ENCODE assay signal across 8 cellular contexts in the genomic region with DNA sequence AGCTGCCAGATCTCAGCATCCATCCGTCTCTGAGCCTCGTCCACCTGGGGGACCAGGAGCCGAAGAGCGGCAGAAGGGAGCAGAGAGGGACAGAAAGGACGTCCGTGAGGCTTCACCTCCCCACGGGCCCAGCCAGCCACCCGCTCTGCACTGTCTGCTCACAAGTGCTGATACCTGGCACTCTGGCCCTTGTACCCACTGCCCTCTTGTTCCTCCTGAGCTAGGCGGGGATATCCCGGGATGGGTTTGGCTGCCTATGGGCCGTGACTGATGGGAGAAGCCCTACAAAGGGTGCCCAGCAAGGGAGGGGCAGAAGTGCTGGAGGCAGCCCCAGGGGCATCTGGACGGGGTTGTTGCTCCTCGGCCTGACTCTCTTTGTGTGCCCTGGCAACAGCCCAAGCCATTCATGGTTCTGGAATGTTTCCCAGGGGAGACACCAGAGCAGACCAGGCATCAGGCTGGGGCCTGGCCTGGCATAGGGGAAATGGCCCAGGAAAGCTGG. TPM values are rescaled to one million over a fixed set of nuclear protein-coding genes. Genes with fewer than 3 reads are reported as not detected.
DNase-seq lines count a peak whose midpoint lies in the region; ATAC-seq and TF ChIP-seq lines count a peak whose summit lies in the region.

No MANE protein-coding gene starts in this region.

- DNase-seq in SHP77 (lab: John Stamatoyannopoulos, UW) (peak; percentile 49 to 56), SHP77 treated with DMSO at 0.1 percent for 48 hours (lab: John Stamatoyannopoulos, UW) (no peak), astrocyte of the hippocampus (ENCODE audit: low read depth, low spot score) (peak; percentile 96), iris pigment epithelial cell (ENCODE audit: low read depth) (peak; percentile 73), tibial nerve (ENCODE audit: low spot score in 2 of 2) (peak; percentile 77 to 79), cerebellar nuclear complex (lab: John Stamatoyannopoulos, UW) (no peak)

- no peaks in the 10 kb centered on the region for H3K9me3 ChIP-seq in tibial nerve

- H3K4me3 ChIP-seq in tibial nerve, result no peak overlapping the region

- H3K36me3 ChIP-seq in tibial nerve, result peaks cover 3 to 92% (median 7%) of the 10 kb centered on the region in 3 donors

- ATAC-seq in HG02763 (IDR thresholded peaks at IDR 0.05; ENCODE audit: unreplicated experiment) (no peak), GM19035 (IDR thresholded peaks at IDR 0.05; ENCODE audit: unreplicated experiment) (no peak)

- no peak for TF ChIP-seq CTCF in tibial nerve (IDR thresholded peaks at IDR 0.05)

- peaks cover 0 to 58% (median 16%) of the 10 kb centered on the region in 4 donors for H3K4me1 ChIP-seq in tibial nerve

- peak in 1 of 2 donors; percentile 79 for TF ChIP-seq EP300 in tibial nerve (IDR thresholded peaks at IDR 0.05)

- peak overlapping the region; percentile 35 to 90 (median 72) for H3K27ac ChIP-seq in tibial nerve

- no peak for TF ChIP-seq POLR2A in tibial nerve (IDR thresholded peaks at IDR 0.05)

- WGBS in tibial nerve, 2 donors, result 48 to 52% methylated on average over 11 to 13 of the region's 13 CpGs

- H3K27me3 ChIP-seq in tibial nerve, result no peaks in the 10 kb centered on the region

RNA-seq across cellular contexts. Expression of gene LDLRAD2, which starts 57.6 kb away (rescaled TPM):
- under 1 TPM in 1 of 4 donors, not detected in 3; 0.60 TPM for total RNA-seq in tibial nerve

Comparison
In these comparisons a context has a peak if more than half of its experiments do, and no peak if none do; other contexts are left out.
1. DNase-seq: peak in SHP77 (2 of 2), astrocyte of the hippocampus (single experiment), iris pigment epithelial cell (single experiment) and tibial nerve (2 of 2); none in SHP77 treated with DMSO at 0.1 percent for 48 hours (single experiment) and cerebellar nuclear complex (0 of 2).